Comparison of ENCODE assay signal across 8 cellular contexts in genomic region chr6:127484207-127484858, GRCh38. TPM values are rescaled to one million over a fixed set of nuclear protein-coding genes. Genes with fewer than 3 reads are reported as not detected.
A peak's percentile ranks its signal among the peaks of the same experiment; 100 is the strongest.
DNase-seq lines count a peak whose midpoint lies in the region; ATAC-seq and TF ChIP-seq lines count a peak whose summit lies in the region.

No MANE protein-coding gene starts in this region.

- peak overlapping the region; percentile 52 for H3K9ac ChIP-seq in HUES64 (ENCODE audit: low read depth, low read length)

- TF ChIP-seq CTCF in GM13977 (IDR thresholded peaks at IDR 0.05; ENCODE audit: extremely low read depth, insufficient read depth, missing control alignments), result no peak
- TF ChIP-seq CTCF in right lobe of liver (IDR thresholded peaks at IDR 0.05), result no peak
- TF ChIP-seq CTCF in ascending aorta (IDR thresholded peaks at IDR 0.05), result no peak

- POLR2A ChIA-PET in activated naive CD8-positive, alpha-beta T cell treated with anti-CD3 and anti-CD28 coated beads, Interleukin-2, amount 10 ng/mL, durations not matched to agents 7 days and 5 days (lab: Charles Lee), result interaction anchor here (1.0 to 2.9 kb wide), 4 partner anchors 10 to 218 kb away, joined by 3 to 19 read pairs (median 3); partner anchors contain the start of gene RNF146

- H3K9me3 ChIP-seq in HUES64 (ENCODE audit: insufficient read depth, low read depth, low read length) (no peaks in the 10 kb centered on the region), right lobe of liver (no peaks in the 10 kb centered on the region), ascending aorta (no peaks in the 10 kb centered on the region)

- DNase-seq in GM13977 (ENCODE audit: low spot score), result peak; percentile 71
- no peak for DNase-seq in activated naive CD8-positive, alpha-beta T cell treated with anti-CD3 and anti-CD28 coated beads, Interleukin-2, amount 10 ng/mL, durations not matched to agents 7 days and 5 days
- DNase-seq in right lobe of liver, result no peak
- no peak for DNase-seq in NCI-H2171 (lab: John Stamatoyannopoulos, UW)
- no peak for DNase-seq in Right ventricle myocardium superior
- DNase-seq in ascending aorta (ENCODE audit: low spot score in 2 of 2), result no peak

- peak overlapping the region; percentile 88 for H3K27ac Mint-ChIP-seq in activated naive CD8-positive, alpha-beta T cell treated with anti-CD3 and anti-CD28 coated beads, Interleukin-2, amount 10 ng/mL, durations not matched to agents 7 days and 5 days

- peaks cover 37% of the 10 kb centered on the region for H3K4me1 Mint-ChIP-seq in activated naive CD8-positive, alpha-beta T cell treated with anti-CD3 and anti-CD28 coated beads, Interleukin-2, amount 10 ng/mL, durations not matched to agents 7 days and 5 days

- H3K36me3 Mint-ChIP-seq in activated naive CD8-positive, alpha-beta T cell treated with anti-CD3 and anti-CD28 coated beads, Interleukin-2, amount 10 ng/mL, durations not matched to agents 7 days and 5 days, result peaks cover 49% of the 10 kb centered on the region

- H3K27me3 ChIP-seq in HUES64 (ENCODE audit: insufficient read depth, low read length) (no peaks in the 10 kb centered on the region), right lobe of liver (no peaks in the 10 kb centered on the region), ascending aorta (no peaks in the 10 kb centered on the region)

- ATAC-seq in GM21619 (IDR thresholded peaks at IDR 0.05; ENCODE audit: unreplicated experiment), result peak; percentile 99
- peak; percentile 97 for ATAC-seq in activated naive CD8-positive, alpha-beta T cell treated with anti-CD3 and anti-CD28 coated beads, Interleukin-2, amount 10 ng/mL, durations not matched to agents 7 days and 5 days (ENCODE audit: low read depth)
- peak; percentile 78 to 91 (median 84) for ATAC-seq in right lobe of liver
- ATAC-seq in Right ventricle myocardium superior (ENCODE audit: poor library complexity), result no peak

- in situ Hi-C loops in GM13977 (cut with MboI; ENCODE audit: low pct_unique_long_range_greater_than_20kb, low sequenced_read_pairs, unreplicated experiment), result no loop called here

- peak overlapping the region; percentile 54 for H3K4me3 Mint-ChIP-seq in activated naive CD8-positive, alpha-beta T cell treated with anti-CD3 and anti-CD28 coated beads, Interleukin-2, amount 10 ng/mL, durations not matched to agents 7 days and 5 days

- H3K27me3 Mint-ChIP-seq in activated naive CD8-positive, alpha-beta T cell treated with anti-CD3 and anti-CD28 coated beads, Interleukin-2, amount 10 ng/mL, durations not matched to agents 7 days and 5 days, result no peaks in the 10 kb centered on the region

- peaks cover 59% of the 10 kb centered on the region for H3K4me1 ChIP-seq in HUES64 (ENCODE audit: insufficient read depth, low read length)
- no peaks in the 10 kb centered on the region for H3K4me1 ChIP-seq in right lobe of liver
- H3K4me1 ChIP-seq in ascending aorta, result no peaks in the 10 kb centered on the region

- H3K27ac ChIP-seq in HUES64 (ENCODE audit: low read depth, low read length) (peak overlapping the region; percentile 82), right lobe of liver (peak overlapping the region in 2 of 3 donors; percentile 48 to 70), ascending aorta (no peak overlapping the region)

- no peaks in the 10 kb centered on the region; the same call in 1 of the 2 replicates for H3K36me3 ChIP-seq in HUES64 (ENCODE audit: insufficient read depth, low read length)
- H3K36me3 ChIP-seq in right lobe of liver, result no peaks in the 10 kb centered on the region
- H3K36me3 ChIP-seq in ascending aorta, result no peaks in the 10 kb centered on the region

- intact Hi-C loops in right lobe of liver (cut with DNase I), result no loop called here
- intact Hi-C loops in Right ventricle myocardium superior (cut with DNase I), result no loop called here
- intact Hi-C loops in ascending aorta (cut with DNase I), result no loop called here

- peaks cover 3% of the 10 kb centered on the region for H3K9me3 Mint-ChIP-seq in activated naive CD8-positive, alpha-beta T cell treated with anti-CD3 and anti-CD28 coated beads, Interleukin-2, amount 10 ng/mL, durations not matched to agents 7 days and 5 days

- WGBS in HUES64, result 81% methylated on average over 2 of the region's 3 CpGs
- 5% methylated on average over 3 of the region's 3 CpGs for WGBS in right lobe of liver (ENCODE audit: insufficient coverage, low coverage, low lambda C conversion rate, missing lambda C conversion rate)

- H3K4me3 ChIP-seq in HUES64 (ENCODE audit: low read length), result no peak overlapping the region; the same call in 1 of the 2 replicates
- peak overlapping the region in 1 of 3 donors; percentile 8 for H3K4me3 ChIP-seq in right lobe of liver
- no peak overlapping the region for H3K4me3 ChIP-seq in ascending aorta

- peak; percentile 13 for TF ChIP-seq POLR2A in right lobe of liver (IDR thresholded peaks at IDR 0.05)

RNA-seq across cellular contexts. Expression of gene KIAA0408, which starts 25.1 kb away (rescaled TPM):
- polyA plus RNA-seq in HUES64 (2013, experiment 1 of 2), result 6.2 TPM
- 4.2 TPM for polyA plus RNA-seq in HUES64 (2013, experiment 2 of 2)
- total RNA-seq in activated naive CD8-positive, alpha-beta T cell treated with anti-CD3 and anti-CD28 coated beads, Interleukin-2, amount 10 ng/mL, durations not matched to agents 7 days and 5 days, result 1 to 10 TPM; 3.1 to 3.5 TPM
- total RNA-seq in right lobe of liver, result under 1 TPM in 4 of 6 experiments, not detected in 2; 0.06 to 0.33 (median 0.16) TPM
- 3.1 TPM for total RNA-seq in Right ventricle myocardium superior
- total RNA-seq in ascending aorta, result not detected

Comparison
In these comparisons a context has a peak if more than half of its experiments do, and no peak if none do; other contexts are left out.
1. H3K27ac ChIP-seq: peak in HUES64 (single experiment) and right lobe of liver (2 of 3); none in ascending aorta (0 of 2).